8 cellular contexts compared by ENCODE assay signal in genomic region chr2:216006164-216006663, GRCh38. TPM values are rescaled to one million over a fixed set of nuclear protein-coding genes. Genes with fewer than 3 reads are reported as not detected.
DNase-seq lines count a peak whose midpoint lies in the region; ATAC-seq and TF ChIP-seq lines count a peak whose summit lies in the region.

No MANE protein-coding gene starts in this region.

- ATAC-seq in GM19372 (IDR thresholded peaks at IDR 0.05; ENCODE audit: low read depth, unreplicated experiment) (peak; percentile 29), HG03342 (IDR thresholded peaks at IDR 0.05; ENCODE audit: unreplicated experiment) (peak; percentile 29)

- TF ChIP-seq POLR2A in ovary (IDR thresholded peaks at IDR 0.05) = no peak

- no peak for TF ChIP-seq EP300 in ovary (IDR thresholded peaks at IDR 0.05)

- no peaks in the 10 kb centered on the region for H3K9me3 ChIP-seq in ovary

- TF ChIP-seq CTCF in fibroblast of villous mesenchyme (IDR thresholded peaks at IDR 0.05; ENCODE audit: insufficient read depth, low read depth, low read length) (no peak), ovary (IDR thresholded peaks at IDR 0.05) (no peak)

- no peaks in the 10 kb centered on the region for H3K27me3 ChIP-seq in ovary

- 23 to 41% (median 33%) methylated on average over 10 of the region's 10 CpGs for WGBS in ovary, 3 donors

- no peak overlapping the region for H3K4me3 ChIP-seq in fibroblast of villous mesenchyme (ENCODE audit: low read depth, low read length)
- H3K4me3 ChIP-seq in ovary = no peak overlapping the region

- H3K27ac ChIP-seq in ovary = no peak overlapping the region

- no peaks in the 10 kb centered on the region for H3K36me3 ChIP-seq in ovary

- intact Hi-C loops in ovary (cut with DNase I) = no loop called here

- peak; percentile 96 for DNase-seq in CD1c-positive myeloid dendritic cell (ENCODE audit: extremely low spot score)
- peak; percentile 59 to 71 for DNase-seq in activated CD4-positive, alpha-beta T cell treated with anti-CD3 and anti-CD28 coated beads, Interleukin-2, amount 50 U/mL, for 48 hours
- DNase-seq in fibroblast of villous mesenchyme (ENCODE audit: low read depth) = peak; percentile 48
- DNase-seq in stimulated activated CD4-positive, alpha-beta T cell treated with anti-CD3 and anti-CD28 coated beads, Interleukin-4, amount 100 ng/mL, for 24 hours = peak; percentile 39
- no peak for DNase-seq in ovary
- DNase-seq in NCI-H774 (lab: John Stamatoyannopoulos, UW) = no peak

- peaks cover 1% of the 10 kb centered on the region for H3K4me1 ChIP-seq in ovary (ENCODE audit: insufficient read depth)

RNA-seq across cellular contexts. Expression of gene MREG, which starts 7.1 kb away (rescaled TPM):
- 1.3 and 4.3 TPM in 2 replicates for total RNA-seq in fibroblast of villous mesenchyme
- 1 to 10 TPM; 1.5 to 5.4 (median 2.2) TPM for total RNA-seq in ovary
- 1 to 10 TPM in 1 of 2 donors, under 1 TPM in 1; 0.85 to 1.8 TPM for polyA plus RNA-seq in ovary

Comparison
In these comparisons a context has a peak if more than half of its experiments do, and no peak if none do; other contexts are left out.
1. DNase-seq: peak in CD1c-positive myeloid dendritic cell (single experiment), activated CD4-positive, alpha-beta T cell treated with anti-CD3 and anti-CD28 coated beads, Interleukin-2, amount 50 U/mL, for 48 hours (2 of 2), fibroblast of villous mesenchyme (single experiment) and stimulated activated CD4-positive, alpha-beta T cell treated with anti-CD3 and anti-CD28 coated beads, Interleukin-4, amount 100 ng/mL, for 24 hours (single experiment); none in ovary (0 of 5) and NCI-H774 (single experiment).